ENCODE assay signal across 20 cellular contexts in the genomic region with DNA sequence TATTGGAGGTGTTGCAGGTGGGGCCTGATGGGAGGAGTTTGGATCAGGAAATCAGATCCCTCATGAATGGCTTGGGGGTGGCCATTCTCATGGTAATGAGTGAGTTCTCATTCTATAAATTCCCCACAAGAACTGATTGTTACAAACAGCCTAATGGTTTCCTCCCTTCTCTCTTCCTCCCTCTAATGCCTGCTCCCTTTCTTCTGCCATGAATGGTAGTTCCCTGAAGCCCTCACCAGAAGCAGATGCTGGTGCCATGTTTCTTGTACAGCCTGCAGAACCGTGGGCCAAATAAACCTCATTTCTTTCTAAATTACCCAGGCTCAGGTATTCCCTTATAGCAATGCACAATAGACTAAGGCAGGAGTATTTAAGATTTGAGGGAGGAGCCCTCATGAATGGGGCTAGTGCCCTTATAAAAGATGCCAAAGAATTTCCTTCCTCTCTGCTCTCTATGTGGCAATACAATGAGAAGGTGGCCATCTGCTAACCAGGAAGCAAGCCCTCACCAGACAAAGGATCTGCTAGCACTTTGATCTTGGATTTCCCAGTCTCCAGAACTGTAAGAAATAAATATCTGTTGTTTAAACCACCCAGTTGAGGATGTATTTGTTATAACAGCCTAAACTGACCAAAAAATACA.
DNase-seq lines count a peak whose midpoint lies in the region; ATAC-seq and TF ChIP-seq lines count a peak whose summit lies in the region.
"Had no signal": no experiment of that assay in that cellular context is flagged by ENCODE, and none has a peak within 500 bp of the region (broad histone marks: within the 10 kb centered on the region; RNA-seq: fewer than 3 reads in every experiment).

No MANE protein-coding gene starts in this region.

- no CpG with 5 or more reads among the region's 1 CpG for WGBS in H9 (ENCODE audit: extremely low coverage, insufficient read length, low lambda C conversion rate)

- H2BK15ac ChIP-seq in H9 (ENCODE audit: low read depth, low read length): no peak overlapping the region

- H3K14ac ChIP-seq in H9 (ENCODE audit: insufficient read depth, low read length): no peak overlapping the region

- no peaks in the 10 kb centered on the region for H3K27me3 Mint-ChIP-seq in CD8-positive, alpha-beta memory T cell
- no peaks in the 10 kb centered on the region for H3K27me3 Mint-ChIP-seq in H9 (ENCODE audit: low read depth)
- no peaks in the 10 kb centered on the region for H3K27me3 Mint-ChIP-seq in activated T-helper 2 cell treated with anti-CD3 and anti-CD28 coated beads, Interferon-gamma antibody, Interleukin-2, Interleukin-4, amounts not matched to agents 10 μg/mL and 5 μg/mL and 100 μg/mL, durations not matched to agents 14 hours and 24 hours and 36 hours (ENCODE audit: low read depth)

- H3K23me2 ChIP-seq in H9 (ENCODE audit: insufficient read length, low read depth, low read length, poor library complexity, severe bottlenecking): no peaks in the 10 kb centered on the region

- H3K9me3 ChIP-seq in CD8-positive, alpha-beta memory T cell (ENCODE audit: low read length): no peaks in the 10 kb centered on the region
- H3K9me3 ChIP-seq in H9 (ENCODE audit: control insufficient read depth, low read depth, low read length) (no peaks in the 10 kb centered on the region), iPS-18a (ENCODE audit: control insufficient read depth, low read depth, low read length) (no peaks in the 10 kb centered on the region)
- H3K9me3 ChIP-seq: Caco-2, gastroesophageal sphincter, neutrophil, SJCRH30, thoracic aorta had no signal

- H2BK120ac ChIP-seq in H9 (ENCODE audit: low read depth, low read length, poor library complexity, severe bottlenecking): no peak overlapping the region

- no peak overlapping the region for H2AK5ac ChIP-seq in H9 (ENCODE audit: insufficient read length, low read length)

- no peak overlapping the region for H2BK20ac ChIP-seq in H9 (ENCODE audit: low read depth, low read length, poor library complexity, severe bottlenecking)

- no peak overlapping the region for H3K4me3 ChIP-seq in CD8-positive, alpha-beta memory T cell (ENCODE audit: low read length)
- peak overlapping the region; percentile 16 for H3K4me3 ChIP-seq in iPS-18a (ENCODE audit: low read length)
- H3K4me3 ChIP-seq: gastroesophageal sphincter, SJCRH30, thoracic aorta had no signal

- peaks cover 16% of the 10 kb centered on the region for H3K4me1 ChIP-seq in CD8-positive, alpha-beta memory T cell (ENCODE audit: insufficient read depth, low read length)
- peaks cover 5% of the 10 kb centered on the region; the same call in 1 of the 2 replicates for H3K4me1 ChIP-seq in H9 (ENCODE audit: insufficient read depth, low read length)
- peaks cover 23% of the 10 kb centered on the region for H3K4me1 ChIP-seq in iPS-18a (ENCODE audit: control insufficient read depth, low read depth, low read length)
- H3K4me1 ChIP-seq: Caco-2, gastroesophageal sphincter, SJCRH30 had no signal

- H2BK5ac ChIP-seq in H9 (ENCODE audit: insufficient read length, low read length): no peak overlapping the region

- no peak overlapping the region for H4K5ac ChIP-seq in H9 (ENCODE audit: insufficient read length, low read depth, low read length)

- ATAC-seq in HG03196 (IDR thresholded peaks at IDR 0.05; ENCODE audit: unreplicated experiment): no peak
- ATAC-seq: gastroesophageal sphincter, Panc1 had no signal

- H4K8ac ChIP-seq in H9 (replicated peaks; ENCODE audit: insufficient read length, low read depth, low read length): no peak overlapping the region

- H3K9me3 Mint-ChIP-seq in CD8-positive, alpha-beta memory T cell: no peaks in the 10 kb centered on the region
- peaks cover 0 to 2% of the 10 kb centered on the region in 2 experiments; a peak in 1 of 5 replicates for H3K9me3 Mint-ChIP-seq in H9
- peaks cover 4% of the 10 kb centered on the region for H3K9me3 Mint-ChIP-seq in activated T-helper 2 cell treated with anti-CD3 and anti-CD28 coated beads, Interferon-gamma antibody, Interleukin-2, Interleukin-4, amounts not matched to agents 10 μg/mL and 5 μg/mL and 100 μg/mL, durations not matched to agents 14 hours and 24 hours and 36 hours
- H3K9me3 Mint-ChIP-seq: immature natural killer cell had no signal

- no peak overlapping the region for H3K27ac ChIP-seq in CD8-positive, alpha-beta memory T cell (ENCODE audit: low read depth, low read length)
- H3K27ac ChIP-seq in H9 (ENCODE audit: insufficient read length, low read depth, low read length): peak overlapping the region; percentile 97
- no peak overlapping the region for H3K27ac ChIP-seq in iPS-18a (ENCODE audit: low read length)
- H3K27ac ChIP-seq: gastroesophageal sphincter, neutrophil, SJCRH30, thoracic aorta had no signal

- H3K9ac ChIP-seq in H9 (ENCODE audit: extremely low read depth, insufficient read length, low read length): no peak overlapping the region
- no peak overlapping the region for H3K9ac ChIP-seq in iPS-18a (ENCODE audit: low read length)

- H3K36me3 ChIP-seq in CD8-positive, alpha-beta memory T cell (ENCODE audit: insufficient read depth, low read length): no peaks in the 10 kb centered on the region
- no peaks in the 10 kb centered on the region for H3K36me3 ChIP-seq in iPS-18a (ENCODE audit: control insufficient read depth, low read depth, low read length)
- H3K36me3 ChIP-seq: gastroesophageal sphincter, neutrophil, SJCRH30, thoracic aorta had no signal

- peak overlapping the region; percentile 46 for H3K4me2 ChIP-seq in H9 (ENCODE audit: insufficient read depth, insufficient read length, low read length)

- TF ChIP-seq CTCF in H9 (conservative IDR thresholded peaks at IDR 0.05): no peak

- peaks cover 0 to 4% (median 3%) of the 10 kb centered on the region in 3 donors for H3K36me3 Mint-ChIP-seq in CD8-positive, alpha-beta memory T cell
- peaks cover 3% of the 10 kb centered on the region in 3 experiments; a peak in 3 of 7 replicates for H3K36me3 Mint-ChIP-seq in H9 (ENCODE audit: insufficient read depth in 1 of 3, low read depth in 3 of 3)
- peaks cover 28% of the 10 kb centered on the region for H3K36me3 Mint-ChIP-seq in activated T-helper 2 cell treated with anti-CD3 and anti-CD28 coated beads, Interferon-gamma antibody, Interleukin-2, Interleukin-4, amounts not matched to agents 10 μg/mL and 5 μg/mL and 100 μg/mL, durations not matched to agents 14 hours and 24 hours and 36 hours (ENCODE audit: low read depth)

- POLR2A ChIA-PET in CD8-positive, alpha-beta memory T cell (lab: Charles Lee): no interaction called here

- no peak overlapping the region for H2AFZ ChIP-seq in H9 (ENCODE audit: low read length)

- no peak overlapping the region for H2BK12ac ChIP-seq in H9 (ENCODE audit: insufficient read length, low read depth, low read length)

- peaks cover 37 to 52% (median 44%) of the 10 kb centered on the region in 3 donors for H3K4me1 Mint-ChIP-seq in CD8-positive, alpha-beta memory T cell
- peaks cover 23 to 26% of the 10 kb centered on the region in 2 experiments for H3K4me1 Mint-ChIP-seq in H9
- peaks cover 39% of the 10 kb centered on the region for H3K4me1 Mint-ChIP-seq in activated T-helper 2 cell treated with anti-CD3 and anti-CD28 coated beads, Interferon-gamma antibody, Interleukin-2, Interleukin-4, amounts not matched to agents 10 μg/mL and 5 μg/mL and 100 μg/mL, durations not matched to agents 14 hours and 24 hours and 36 hours (ENCODE audit: low read depth)

- no peaks in the 10 kb centered on the region for H3K27me3 ChIP-seq in CD8-positive, alpha-beta memory T cell (ENCODE audit: insufficient read depth, low read length, poor library complexity, severe bottlenecking)
- H3K27me3 ChIP-seq in H9 (ENCODE audit: insufficient read depth, low read length) (no peaks in the 10 kb centered on the region), iPS-18a (ENCODE audit: control insufficient read depth, insufficient read depth, low read length) (no peaks in the 10 kb centered on the region)
- H3K27me3 ChIP-seq: gastroesophageal sphincter, neutrophil, SJCRH30 had no signal

- no peaks in the 10 kb centered on the region for H4K20me1 ChIP-seq in H9 (ENCODE audit: control insufficient read depth, insufficient read depth, insufficient read length)

- CTCF ChIA-PET in CD8-positive, alpha-beta memory T cell (lab: Charles Lee): no interaction called here

- H3K18ac ChIP-seq in H9 (ENCODE audit: insufficient read length, low read depth, low read length): no peak overlapping the region

- H3K27ac Mint-ChIP-seq in CD8-positive, alpha-beta memory T cell: peak overlapping the region in 5 of 8 donors; percentile 32 to 96 (median 84)
- H3K27ac Mint-ChIP-seq in H9: peak overlapping the region; percentile 92 to 97 (median 96)
- peak overlapping the region; percentile 84 for H3K27ac Mint-ChIP-seq in activated T-helper 2 cell treated with anti-CD3 and anti-CD28 coated beads, Interferon-gamma antibody, Interleukin-2, Interleukin-4, amounts not matched to agents 10 μg/mL and 5 μg/mL and 100 μg/mL, durations not matched to agents 14 hours and 24 hours and 36 hours

- no peaks in the 10 kb centered on the region for H3K79me1 ChIP-seq in H9 (ENCODE audit: insufficient read depth, low read depth, low read length, poor library complexity, severe bottlenecking)

- H3K79me2 ChIP-seq in H9 (ENCODE audit: insufficient read depth, low read length): 0 out of 2 replicates have a peak, but pooled peaks cover 2% of the 10 kb centered on the region

- no peak overlapping the region for H3K56ac ChIP-seq in H9 (ENCODE audit: insufficient read length, low read depth, low read length)

- intact Hi-C loops in activated T-helper 2 cell treated with anti-CD3 and anti-CD28 coated beads, Interferon-gamma antibody, Interleukin-2, Interleukin-4, amounts not matched to agents 10 μg/mL and 5 μg/mL and 100 μg/mL, durations not matched to agents 14 hours and 24 hours and 36 hours (cut with micrococcal nuclease): no loop called here

- no peak overlapping the region for H3K4ac ChIP-seq in H9 (ENCODE audit: low read depth, low read length)

- H3K4me3 Mint-ChIP-seq in CD8-positive, alpha-beta memory T cell: peak overlapping the region in 1 of 7 donors; percentile 2
- H3K4me3 Mint-ChIP-seq in H9: no peak overlapping the region
- no peak overlapping the region for H3K4me3 Mint-ChIP-seq in activated T-helper 2 cell treated with anti-CD3 and anti-CD28 coated beads, Interferon-gamma antibody, Interleukin-2, Interleukin-4, amounts not matched to agents 10 μg/mL and 5 μg/mL and 100 μg/mL, durations not matched to agents 14 hours and 24 hours and 36 hours (ENCODE audit: low read depth)

- no peak for DNase-seq in CD8-positive, alpha-beta memory T cell
- peak; percentile 49 for DNase-seq in H9
- DNase-seq in activated T-helper 2 cell treated with anti-CD3 and anti-CD28 coated beads, Interferon-gamma antibody, Interleukin-2, Interleukin-4, amounts not matched to agents 10 μg/mL and 5 μg/mL and 100 μg/mL, durations not matched to agents 14 hours and 24 hours and 36 hours (ENCODE audit: low spot score): no peak
- no peak for DNase-seq in middle frontal gyrus (ENCODE audit: extremely low spot score, low spot score)
- no peak for DNase-seq in NCI-H748 (lab: John Stamatoyannopoulos, UW; ENCODE audit: unreplicated experiment)
- DNase-seq: amniotic stem cell, Caco-2, caudate nucleus, NCI-H1436 treated with DMSO at 0.1 percent for 48 hours, NCI-H82, SJCRH30, small intestine, T-helper 2 cell had no signal

- H3T11ph ChIP-seq in H9 (ENCODE audit: low read length): no peak overlapping the region

- H3K23ac ChIP-seq in H9 (ENCODE audit: insufficient read length, low read depth, low read length): no peak overlapping the region

- H4K91ac ChIP-seq in H9 (ENCODE audit: insufficient read length, low read depth, low read length): no peak overlapping the region
